In the genomic region with DNA sequence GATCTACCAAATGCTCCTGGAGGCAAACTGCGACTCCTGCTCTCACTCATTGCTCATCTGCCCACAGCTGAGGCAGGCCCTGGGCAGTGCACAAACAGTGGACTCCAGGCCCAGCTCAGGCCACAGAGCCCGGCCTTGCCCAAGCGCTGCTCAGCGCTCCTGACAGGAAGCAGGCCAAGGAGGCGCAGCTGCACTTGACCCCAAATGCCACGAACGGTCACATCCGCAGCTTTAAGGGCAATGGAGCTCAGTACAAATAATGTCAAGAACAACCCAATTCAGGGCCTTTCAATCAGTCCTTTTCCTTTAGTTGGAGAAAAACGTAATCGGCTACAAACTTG, we compare ENCODE assay signal across 16 cellular contexts. TPM values are rescaled to one million over a fixed set of nuclear protein-coding genes. Genes with fewer than 3 reads are reported as not detected.
DNase-seq lines count a peak whose midpoint lies in the region; ATAC-seq and TF ChIP-seq lines count a peak whose summit lies in the region.
"Had no signal": no experiment of that assay in that cellular context is flagged by ENCODE, and none has a peak within 500 bp of the region (broad histone marks: within the 10 kb centered on the region; RNA-seq: fewer than 3 reads in every experiment).

No MANE protein-coding gene starts in this region.

- H4K20me1 ChIP-seq in H9 (ENCODE audit: control insufficient read depth, insufficient read depth, insufficient read length), result no peaks in the 10 kb centered on the region

- no peak overlapping the region for H3K27ac ChIP-seq in H9 (ENCODE audit: insufficient read length, low read depth, low read length)
- no peak overlapping the region for H3K27ac ChIP-seq in psoas muscle

- no peak overlapping the region for H3K4me3 ChIP-seq in psoas muscle

- no peak for TF ChIP-seq CTCF in H9 (conservative IDR thresholded peaks at IDR 0.05)
- TF ChIP-seq CTCF in psoas muscle (IDR thresholded peaks at IDR 0.05), result no peak

- no peaks in the 10 kb centered on the region for H3K23me2 ChIP-seq in H9 (ENCODE audit: insufficient read length, low read depth, low read length, poor library complexity, severe bottlenecking)

- no peak overlapping the region for H2BK15ac ChIP-seq in H9 (ENCODE audit: low read depth, low read length)

- no peak overlapping the region for H3T11ph ChIP-seq in H9 (ENCODE audit: low read length)

- no peak overlapping the region for H3K4me2 ChIP-seq in H9 (ENCODE audit: insufficient read depth, insufficient read length, low read length)

- no peaks in the 10 kb centered on the region for H3K9me3 Mint-ChIP-seq in H9
- H3K9me3 Mint-ChIP-seq: activated T-helper 2 cell treated with anti-CD3 and anti-CD28 coated beads, Interferon-gamma antibody, Interleukin-2, Interleukin-4, amounts not matched to agents 10 μg/mL and 5 μg/mL and 100 μg/mL, durations not matched to agents 14 hours and 24 hours and 36 hours; CD4-positive, alpha-beta T cell; central memory CD8-positive, alpha-beta T cell had no signal

- WGBS in H9 (ENCODE audit: extremely low coverage, insufficient read length, low lambda C conversion rate), result no CpG with 5 or more reads among the region's 10 CpGs
- whole genome bisulfite sequencing in psoas muscle, 3 donors, result 57 to 69% (median 69%) methylated on average over 10 of the region's 10 CpGs

- no peaks in the 10 kb centered on the region for H3K36me3 ChIP-seq in psoas muscle (ENCODE audit: insufficient read depth in 1 of 2, low read depth in 1 of 2)

- H3K4me1 Mint-ChIP-seq in H9 (peaks cover 29 to 42% of the 10 kb centered on the region in 2 experiments), T-helper 17 cell (peaks cover 4% of the 10 kb centered on the region)
- H3K4me1 Mint-ChIP-seq: central memory CD8-positive, alpha-beta T cell had no signal

- H2BK12ac ChIP-seq in H9 (ENCODE audit: insufficient read length, low read depth, low read length), result no peak overlapping the region

- H3K27ac Mint-ChIP-seq in H9 (peak overlapping the region in 2 of 3 experiments; percentile 20 to 79; a peak in 2 of 7 replicates), T-helper 17 cell (peak overlapping the region; percentile 29)
- H3K27ac Mint-ChIP-seq: activated T-helper 2 cell treated with anti-CD3 and anti-CD28 coated beads, Interferon-gamma antibody, Interleukin-2, Interleukin-4, amounts not matched to agents 10 μg/mL and 5 μg/mL and 100 μg/mL, durations not matched to agents 14 hours and 24 hours and 36 hours; CD4-positive, alpha-beta T cell had no signal

- H4K8ac ChIP-seq in H9 (replicated peaks; ENCODE audit: insufficient read length, low read depth, low read length), result no peak overlapping the region

- no peak for ATAC-seq in T-helper 17 cell
- no peak for ATAC-seq in psoas muscle
- ATAC-seq in GM18858 (IDR thresholded peaks at IDR 0.05; ENCODE audit: unreplicated experiment), result no peak

- peaks cover 7% of the 10 kb centered on the region for H3K79me1 ChIP-seq in H9 (ENCODE audit: insufficient read depth, low read depth, low read length, poor library complexity, severe bottlenecking)

- H3K23ac ChIP-seq in H9 (ENCODE audit: insufficient read length, low read depth, low read length), result no peak overlapping the region

- H3K27me3 ChIP-seq in H9 (ENCODE audit: insufficient read depth, low read length), result no peaks in the 10 kb centered on the region
- H3K27me3 ChIP-seq in psoas muscle (ENCODE audit: insufficient read depth in 3 of 3, low read length in 2 of 3), result no peaks in the 10 kb centered on the region

- H2BK120ac ChIP-seq in H9 (ENCODE audit: low read depth, low read length, poor library complexity, severe bottlenecking), result no peak overlapping the region

- H2AFZ ChIP-seq in H9 (ENCODE audit: low read length), result no peak overlapping the region

- no peak overlapping the region for H2BK20ac ChIP-seq in H9 (ENCODE audit: low read depth, low read length, poor library complexity, severe bottlenecking)

- no peak overlapping the region for H3K4ac ChIP-seq in H9 (ENCODE audit: low read depth, low read length)

- H3K4me3 Mint-ChIP-seq in H9 (no peak overlapping the region), T-helper 17 cell (no peak overlapping the region)
- H3K4me3 Mint-ChIP-seq: CD4-positive, alpha-beta T cell; central memory CD8-positive, alpha-beta T cell had no signal

- H4K91ac ChIP-seq in H9 (ENCODE audit: insufficient read length, low read depth, low read length), result no peak overlapping the region

- H3K36me3 Mint-ChIP-seq in H9 (ENCODE audit: insufficient read depth in 1 of 3, low read depth in 3 of 3), result peaks cover 0 to 8% (median 4%) of the 10 kb centered on the region in 3 experiments; a peak in 4 of 7 replicates
- H3K36me3 Mint-ChIP-seq in T-helper 17 cell (ENCODE audit: low read depth), result no peaks in the 10 kb centered on the region

- H3K56ac ChIP-seq in H9 (ENCODE audit: insufficient read length, low read depth, low read length), result no peak overlapping the region

- no peak overlapping the region for H4K5ac ChIP-seq in H9 (ENCODE audit: insufficient read length, low read depth, low read length)

- H3K18ac ChIP-seq in H9 (ENCODE audit: insufficient read length, low read depth, low read length), result no peak overlapping the region

- H3K14ac ChIP-seq in H9 (ENCODE audit: insufficient read depth, low read length), result no peak overlapping the region; the same call in 1 of the 2 replicates

- DNase-seq in H9 (no peak), T-helper 17 cell (no peak), hepatic stellate cell (ENCODE audit: low spot score) (peak; percentile 54), psoas muscle (peak; percentile 62 to 75), retina (no peak), T-helper 2 cell (no peak), GM19238 (ENCODE audit: insufficient read length, low spot score) (no peak)
- DNase-seq: activated CD4-positive, CD25-positive, alpha-beta regulatory T cell treated with anti-CD3 and anti-CD28 coated beads, Interleukin-2, amount 50 U/mL, for 72 hours; CD4-positive, alpha-beta T cell; GOT3; SIG-M5 had no signal

- no peak overlapping the region for H3K9ac ChIP-seq in H9 (ENCODE audit: extremely low read depth, insufficient read length, low read length)

- H3K4me1 ChIP-seq in H9 (ENCODE audit: insufficient read depth, low read length) (no peaks in the 10 kb centered on the region), psoas muscle (peaks cover 73% of the 10 kb centered on the region)

- no peak overlapping the region for H2AK5ac ChIP-seq in H9 (ENCODE audit: insufficient read length, low read length)

- intact Hi-C loops in psoas muscle (cut with DNase I), result no loop called here

- no peaks in the 10 kb centered on the region for H3K27me3 Mint-ChIP-seq in H9 (ENCODE audit: low read depth)
- H3K27me3 Mint-ChIP-seq in T-helper 17 cell, result no peaks in the 10 kb centered on the region
- H3K27me3 Mint-ChIP-seq: CD4-positive, alpha-beta T cell; central memory CD8-positive, alpha-beta T cell had no signal

- H3K79me2 ChIP-seq in H9 (ENCODE audit: insufficient read depth, low read length), result peaks cover 23% of the 10 kb centered on the region; the same call in 1 of the 2 replicates

- no peak overlapping the region for H2BK5ac ChIP-seq in H9 (ENCODE audit: insufficient read length, low read length)

- H3K9me3 ChIP-seq in H9 (ENCODE audit: control insufficient read depth, low read depth, low read length), result no peaks in the 10 kb centered on the region
- H3K9me3 ChIP-seq in T-helper 17 cell (ENCODE audit: control insufficient read depth, low read length, poor library complexity, severe bottlenecking), result no peaks in the 10 kb centered on the region
- no peaks in the 10 kb centered on the region for H3K9me3 ChIP-seq in psoas muscle

RNA-seq across cellular contexts. Expression of a gene that starts 33.8 kb away (rescaled TPM):
- total RNA-seq in H9 (2021), result 89.8 and 97.8 TPM in 2 replicates
- total RNA-seq in T-helper 17 cell, result 10 to 100 TPM; 31.4 to 37.8 TPM
- 10 to 100 TPM; 21.1 to 40.8 (median 22.6) TPM for total RNA-seq in psoas muscle
- polyA plus RNA-seq in psoas muscle, result 10 to 100 TPM; 14.2 to 30.3 (median 19.1) TPM

RNA-seq across cellular contexts. Expression of a gene that starts 51.5 kb away (rescaled TPM):
- not detected in 2 replicates for total RNA-seq in H9 (2021)
- total RNA-seq in T-helper 17 cell, result not detected
- not detected for total RNA-seq in psoas muscle
- polyA plus RNA-seq in psoas muscle, result not detected
- total RNA-seq: activated T-helper 2 cell treated with anti-CD3 and anti-CD28 coated beads, Interferon-gamma antibody, Interleukin-2, Interleukin-4, amounts not matched to agents 10 μg/mL and 5 μg/mL and 100 μg/mL, durations not matched to agents 14 hours and 24 hours and 36 hours; CD4-positive, alpha-beta T cell; kidney epithelial cell; urinary bladder had no signal
- polyA plus RNA-seq: urinary bladder had no signal

Comparison
In these comparisons a context has a peak if more than half of its experiments do, and no peak if none do; other contexts are left out.
1. DNase-seq: peak in hepatic stellate cell (single experiment) and psoas muscle (2 of 2); none in H9 (single experiment), T-helper 17 cell (0 of 3), retina (single experiment), T-helper 2 cell (0 of 5) and GM19238 (single experiment).